In genomic region chr22:45317551-45318167, GRCh38 we compare ENCODE assay signal across 8 cellular contexts. TPM values are rescaled to one million over a fixed set of nuclear protein-coding genes. Genes with fewer than 3 reads are reported as not detected.
A peak's percentile ranks its signal among the peaks of the same experiment; 100 is the strongest.
DNase-seq lines count a peak whose midpoint lies in the region; ATAC-seq and TF ChIP-seq lines count a peak whose summit lies in the region.

No MANE protein-coding gene starts in this region.

- CTCF ChIA-PET in activated CD8-positive, alpha-beta memory T cell treated with anti-CD3 and anti-CD28 coated beads, Interleukin-2, amount 10 ng/mL, durations not matched to agents 7 days and 5 days (lab: Charles Lee) = interaction anchor here (0.7 to 2.9 kb wide), 2 partner anchors 96 to 100 kb away, joined by 3 to 13 read pairs; partner anchors contain the start of genes RIBC2 and SMC1B

- peaks cover 3 to 8% of the 10 kb centered on the region in 2 donors for H3K4me1 ChIP-seq in esophagus (ENCODE audit: control insufficient read depth in 2 of 2, insufficient read depth in 2 of 2, low read length in 1 of 2)

- peak; percentile 11 for TF ChIP-seq CTCF in nephron progenitor cell (IDR thresholded peaks at IDR 0.05)

- H3K4me1 Mint-ChIP-seq in activated CD8-positive, alpha-beta memory T cell treated with anti-CD3 and anti-CD28 coated beads, Interleukin-2, amount 10 ng/mL, durations not matched to agents 7 days and 5 days = peaks cover 64% of the 10 kb centered on the region
- peaks cover 51% of the 10 kb centered on the region for H3K4me1 Mint-ChIP-seq in T-helper 1 cell treated with Interleukin-12 subunit alpha and Interleukin-12 subunit beta and Interleukin-4 antibody, amounts not matched to agents 30 μg/mL and 1 μg/mL, for 36 hours (ENCODE audit: low read depth)
- H3K4me1 Mint-ChIP-seq in nephron progenitor cell = peaks cover 31% of the 10 kb centered on the region

- H3K4me3 Mint-ChIP-seq in activated CD8-positive, alpha-beta memory T cell treated with anti-CD3 and anti-CD28 coated beads, Interleukin-2, amount 10 ng/mL, durations not matched to agents 7 days and 5 days = peak overlapping the region; percentile 75
- peak overlapping the region; percentile 75 for H3K4me3 Mint-ChIP-seq in T-helper 1 cell treated with Interleukin-12 subunit alpha and Interleukin-12 subunit beta and Interleukin-4 antibody, amounts not matched to agents 30 μg/mL and 1 μg/mL, for 36 hours
- no peak overlapping the region for H3K4me3 Mint-ChIP-seq in nephron progenitor cell

- no peaks in the 10 kb centered on the region for H3K27me3 ChIP-seq in esophagus (ENCODE audit: control insufficient read depth in 1 of 2, insufficient read depth in 2 of 2, low read length in 2 of 2)

- no peak overlapping the region for H3K4me3 ChIP-seq in esophagus (ENCODE audit: low read depth in 1 of 2, low read length in 2 of 2)

- H3K27ac Mint-ChIP-seq in activated CD8-positive, alpha-beta memory T cell treated with anti-CD3 and anti-CD28 coated beads, Interleukin-2, amount 10 ng/mL, durations not matched to agents 7 days and 5 days = peak overlapping the region; percentile 98
- H3K27ac Mint-ChIP-seq in T-helper 1 cell treated with Interleukin-12 subunit alpha and Interleukin-12 subunit beta and Interleukin-4 antibody, amounts not matched to agents 30 μg/mL and 1 μg/mL, for 36 hours = peak overlapping the region; percentile 96
- H3K27ac Mint-ChIP-seq in nephron progenitor cell = no peak overlapping the region

- no peaks in the 10 kb centered on the region for H3K27me3 Mint-ChIP-seq in activated CD8-positive, alpha-beta memory T cell treated with anti-CD3 and anti-CD28 coated beads, Interleukin-2, amount 10 ng/mL, durations not matched to agents 7 days and 5 days
- no peaks in the 10 kb centered on the region for H3K27me3 Mint-ChIP-seq in T-helper 1 cell treated with Interleukin-12 subunit alpha and Interleukin-12 subunit beta and Interleukin-4 antibody, amounts not matched to agents 30 μg/mL and 1 μg/mL, for 36 hours (ENCODE audit: low read depth)
- H3K27me3 Mint-ChIP-seq in nephron progenitor cell (ENCODE audit: low read depth, poor library complexity) = peaks cover 4% of the 10 kb centered on the region

- peak; percentile 55 for DNase-seq in activated CD8-positive, alpha-beta memory T cell treated with anti-CD3 and anti-CD28 coated beads, Interleukin-2, amount 10 ng/mL, durations not matched to agents 7 days and 5 days
- DNase-seq in activated CD8-positive, alpha-beta memory T cell treated with anti-CD3 and anti-CD28 coated beads, Interleukin-2, amount 50 U/mL, for 48 hours = no peak
- DNase-seq in nephron progenitor cell (no peak), globus pallidus (ENCODE audit: low spot score) (no peak), hepatic stellate cell (ENCODE audit: low spot score) (no peak)

- peaks cover 0 to 2% of the 10 kb centered on the region in 2 donors for H3K36me3 ChIP-seq in esophagus (ENCODE audit: control insufficient read depth in 2 of 2, insufficient read depth in 2 of 2, low read length in 1 of 2)

- peaks cover 5% of the 10 kb centered on the region for H3K36me3 Mint-ChIP-seq in activated CD8-positive, alpha-beta memory T cell treated with anti-CD3 and anti-CD28 coated beads, Interleukin-2, amount 10 ng/mL, durations not matched to agents 7 days and 5 days
- H3K36me3 Mint-ChIP-seq in T-helper 1 cell treated with Interleukin-12 subunit alpha and Interleukin-12 subunit beta and Interleukin-4 antibody, amounts not matched to agents 30 μg/mL and 1 μg/mL, for 36 hours (ENCODE audit: low read depth) = peaks cover 25% of the 10 kb centered on the region
- peaks cover 9% of the 10 kb centered on the region for H3K36me3 Mint-ChIP-seq in nephron progenitor cell (ENCODE audit: low read depth)

- H3K9me3 Mint-ChIP-seq in activated CD8-positive, alpha-beta memory T cell treated with anti-CD3 and anti-CD28 coated beads, Interleukin-2, amount 10 ng/mL, durations not matched to agents 7 days and 5 days (ENCODE audit: low read depth) = no peaks in the 10 kb centered on the region
- no peaks in the 10 kb centered on the region for H3K9me3 Mint-ChIP-seq in T-helper 1 cell treated with Interleukin-12 subunit alpha and Interleukin-12 subunit beta and Interleukin-4 antibody, amounts not matched to agents 30 μg/mL and 1 μg/mL, for 36 hours
- no peaks in the 10 kb centered on the region for H3K9me3 Mint-ChIP-seq in nephron progenitor cell

- 19 to 34% methylated on average over 19 of the region's 19 CpGs for WGBS in esophagus, 2 donors

- ATAC-seq in activated CD8-positive, alpha-beta memory T cell treated with anti-CD3 and anti-CD28 coated beads, Interleukin-2, amount 10 ng/mL, durations not matched to agents 7 days and 5 days = peak; percentile 6
- ATAC-seq in GM19463 (IDR thresholded peaks at IDR 0.05; ENCODE audit: unreplicated experiment) = no peak

- no peaks in the 10 kb centered on the region for H3K9me3 ChIP-seq in esophagus (ENCODE audit: control insufficient read depth in 2 of 2, insufficient read depth in 1 of 2, low read depth in 1 of 2, low read length in 1 of 2)

- peak overlapping the region; percentile 72 to 96 for H3K27ac ChIP-seq in esophagus (ENCODE audit: low read depth in 2 of 2, low read length in 1 of 2)

RNA-seq across cellular contexts. Expression of gene FAM118A, which starts 7.9 kb away (rescaled TPM):
- total RNA-seq in activated CD8-positive, alpha-beta memory T cell treated with anti-CD3 and anti-CD28 coated beads, Interleukin-2, amount 10 ng/mL, durations not matched to agents 7 days and 5 days = 10 to 100 TPM; 58.8 to 75.0 TPM
- 10 to 100 TPM; 15.4 to 44.4 TPM for polyA plus RNA-seq in esophagus

RNA-seq across cellular contexts. Expression of gene UPK3A, which starts 32.9 kb away (rescaled TPM):
- total RNA-seq in activated CD8-positive, alpha-beta memory T cell treated with anti-CD3 and anti-CD28 coated beads, Interleukin-2, amount 10 ng/mL, durations not matched to agents 7 days and 5 days = not detected
- polyA plus RNA-seq in esophagus = not detected
